Comparison of ENCODE assay signal across 8 cellular contexts in the genomic region with DNA sequence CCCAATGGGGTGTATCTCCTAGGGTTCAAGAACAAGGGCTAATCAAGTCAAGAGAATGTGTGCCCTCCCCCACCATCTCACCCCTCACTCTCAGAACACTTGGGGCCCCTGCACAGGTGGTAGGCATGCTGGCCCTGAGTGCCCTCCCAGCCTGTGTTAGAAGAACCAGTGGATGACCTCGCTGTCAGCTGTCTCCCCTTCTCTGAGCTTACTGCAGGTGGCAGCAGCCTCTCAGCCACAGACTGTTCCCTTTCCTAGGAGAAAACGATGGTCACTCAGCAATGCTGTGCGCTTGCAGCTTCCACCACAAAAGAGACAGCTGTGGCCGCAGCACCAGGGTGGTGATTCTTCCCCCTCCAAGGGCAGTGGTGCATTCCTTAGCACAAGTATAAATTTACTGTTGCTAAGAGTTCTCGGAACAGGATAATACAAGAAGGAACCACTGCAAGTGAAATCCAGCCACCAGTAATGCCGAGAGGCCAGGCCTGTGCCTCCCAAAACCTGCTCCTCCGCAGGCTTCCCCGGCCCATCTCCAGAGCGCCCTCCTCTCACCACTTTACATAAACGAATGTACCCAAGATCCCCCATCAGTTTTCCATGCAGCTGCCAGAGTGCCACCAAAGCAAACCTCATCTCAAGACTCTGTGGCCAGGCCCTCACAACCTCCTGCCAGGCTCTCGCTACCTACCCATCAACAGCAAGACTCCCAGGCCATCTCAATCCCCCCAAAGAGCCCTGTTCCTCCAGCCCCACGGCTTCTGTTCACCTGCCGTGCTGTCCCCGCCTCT. TPM values are rescaled to one million over a fixed set of nuclear protein-coding genes. Genes with fewer than 3 reads are reported as not detected.
A peak's percentile ranks its signal among the peaks of the same experiment; 100 is the strongest.
DNase-seq lines count a peak whose midpoint lies in the region; ATAC-seq and TF ChIP-seq lines count a peak whose summit lies in the region.

No MANE protein-coding gene starts in this region.

- peaks cover 5 to 15% (median 6%) of the 10 kb centered on the region in 4 donors for H3K4me1 Mint-ChIP-seq in CD4-positive, alpha-beta memory T cell
- peaks cover 7% of the 10 kb centered on the region for H3K4me1 Mint-ChIP-seq in activated CD8-positive, alpha-beta memory T cell treated with anti-CD3 and anti-CD28 coated beads, Interleukin-2, amount 10 ng/mL, durations not matched to agents 7 days and 5 days
- peaks cover 18% of the 10 kb centered on the region for H3K4me1 Mint-ChIP-seq in stimulated activated naive CD8-positive, alpha-beta T cell treated with anti-CD3 and anti-CD28 coated beads, Interleukin-15, amount 100 ng/mL, for 72 hours

- H3K27me3 ChIP-seq in CD4-positive, alpha-beta memory T cell (ENCODE audit: insufficient read depth, low read length), result peaks cover 7% of the 10 kb centered on the region
- H3K27me3 ChIP-seq in H7 (ENCODE audit: control insufficient read depth, insufficient read depth, low read length), result peaks cover 18% of the 10 kb centered on the region

- H3K4me3 Mint-ChIP-seq in CD4-positive, alpha-beta memory T cell, result peak overlapping the region; percentile 62 to 87 (median 70)
- no peak overlapping the region for H3K4me3 Mint-ChIP-seq in activated CD8-positive, alpha-beta memory T cell treated with anti-CD3 and anti-CD28 coated beads, Interleukin-2, amount 10 ng/mL, durations not matched to agents 7 days and 5 days
- H3K4me3 Mint-ChIP-seq in stimulated activated naive CD8-positive, alpha-beta T cell treated with anti-CD3 and anti-CD28 coated beads, Interleukin-15, amount 100 ng/mL, for 72 hours, result peak overlapping the region; percentile 66 to 72

- H3K4me3 ChIP-seq in CD4-positive, alpha-beta memory T cell (ENCODE audit: low read length in 2 of 2), result no peak overlapping the region
- H3K4me3 ChIP-seq in H7 (ENCODE audit: insufficient read depth, low read depth, low read length) (peak overlapping the region; percentile 24; the same call in 1 of the 2 replicates), mucosa of descending colon (no peak overlapping the region)

- CTCF ChIA-PET in CD4-positive, alpha-beta memory T cell (lab: Charles Lee; ENCODE audit: partially characterized antibody), result interaction anchor here (2.5 kb wide), 1 partner anchor 406 kb away, joined by 21 read pairs; no protein-coding TSS in a partner anchor
- CTCF ChIA-PET in activated CD8-positive, alpha-beta memory T cell treated with anti-CD3 and anti-CD28 coated beads, Interleukin-2, amount 10 ng/mL, durations not matched to agents 7 days and 5 days (lab: Charles Lee), result interaction anchor here (0.8 to 1.5 kb wide), 5 partner anchors 65 to 407 kb away, joined by 3 to 12 read pairs (median 5); no protein-coding TSS in a partner anchor

- peaks cover 14% of the 10 kb centered on the region for H3K4me1 ChIP-seq in CD4-positive, alpha-beta memory T cell (ENCODE audit: insufficient read depth, low read length)
- H3K4me1 ChIP-seq in mucosa of descending colon (ENCODE audit: low read depth), result peaks cover 32% of the 10 kb centered on the region

- POLR2A ChIA-PET in CD4-positive, alpha-beta memory T cell (lab: Charles Lee; ENCODE audit: partially characterized antibody), result interaction anchor here (0.9 kb wide), 1 partner anchor 405 kb away, joined by 3 read pairs; no protein-coding TSS in a partner anchor

- peak; percentile 23 for TF ChIP-seq CTCF in mucosa of descending colon (IDR thresholded peaks at IDR 0.05)

- H3K9me3 Mint-ChIP-seq in CD4-positive, alpha-beta memory T cell, result no peaks in the 10 kb centered on the region
- no peaks in the 10 kb centered on the region for H3K9me3 Mint-ChIP-seq in activated CD8-positive, alpha-beta memory T cell treated with anti-CD3 and anti-CD28 coated beads, Interleukin-2, amount 10 ng/mL, durations not matched to agents 7 days and 5 days (ENCODE audit: low read depth)
- no peaks in the 10 kb centered on the region for H3K9me3 Mint-ChIP-seq in stimulated activated naive CD8-positive, alpha-beta T cell treated with anti-CD3 and anti-CD28 coated beads, Interleukin-15, amount 100 ng/mL, for 72 hours

- H3K36me3 Mint-ChIP-seq in CD4-positive, alpha-beta memory T cell, result no peaks in the 10 kb centered on the region
- no peaks in the 10 kb centered on the region for H3K36me3 Mint-ChIP-seq in activated CD8-positive, alpha-beta memory T cell treated with anti-CD3 and anti-CD28 coated beads, Interleukin-2, amount 10 ng/mL, durations not matched to agents 7 days and 5 days

- H3K9me3 ChIP-seq in CD4-positive, alpha-beta memory T cell (ENCODE audit: control insufficient read depth in 1 of 2, low read length in 2 of 2), result no peaks in the 10 kb centered on the region
- H3K9me3 ChIP-seq in mucosa of descending colon, result no peaks in the 10 kb centered on the region

- no peak overlapping the region for H3K27ac ChIP-seq in CD4-positive, alpha-beta memory T cell (ENCODE audit: low read depth, low read length)

- intact Hi-C loops in CD4-positive, alpha-beta memory T cell (cut with micrococcal nuclease), result loop anchor here (5.0 to 10.0 kb wide), 2 partner anchors 109 to 336 kb away; a partner anchor contains a TSS
- intact Hi-C loops in mucosa of descending colon (cut with DNase I, micrococcal nuclease), result loop anchor here in 1 of 2 donors (10.0 kb wide), 1 partner anchor 396 kb away; no protein-coding TSS in a partner anchor

- H3K27me3 Mint-ChIP-seq in CD4-positive, alpha-beta memory T cell, result peaks cover 18 to 21% of the 10 kb centered on the region in 2 donors
- H3K27me3 Mint-ChIP-seq in activated CD8-positive, alpha-beta memory T cell treated with anti-CD3 and anti-CD28 coated beads, Interleukin-2, amount 10 ng/mL, durations not matched to agents 7 days and 5 days, result peaks cover 64% of the 10 kb centered on the region
- H3K27me3 Mint-ChIP-seq in stimulated activated naive CD8-positive, alpha-beta T cell treated with anti-CD3 and anti-CD28 coated beads, Interleukin-15, amount 100 ng/mL, for 72 hours, result peaks cover 69% of the 10 kb centered on the region

- H3K27ac Mint-ChIP-seq in CD4-positive, alpha-beta memory T cell, result peak overlapping the region in 1 of 7 donors; percentile 42
- no peak overlapping the region for H3K27ac Mint-ChIP-seq in activated CD8-positive, alpha-beta memory T cell treated with anti-CD3 and anti-CD28 coated beads, Interleukin-2, amount 10 ng/mL, durations not matched to agents 7 days and 5 days
- H3K27ac Mint-ChIP-seq in stimulated activated naive CD8-positive, alpha-beta T cell treated with anti-CD3 and anti-CD28 coated beads, Interleukin-15, amount 100 ng/mL, for 72 hours, result peak overlapping the region in 1 of 2 donors; percentile 66

- DNase-seq in CD4-positive, alpha-beta memory T cell, result peak in 4 of 5 donors; percentile 35 to 43 (median 40)
- DNase-seq in H7 (peak; percentile 87), NCI-H446 (lab: John Stamatoyannopoulos, UW) (peak; percentile 16 to 59), mucosa of descending colon (peak in 2 of 3 donors; percentile 69 to 74)
- DNase-seq in activated CD8-positive, alpha-beta memory T cell treated with anti-CD3 and anti-CD28 coated beads, Interleukin-2, amount 10 ng/mL, durations not matched to agents 7 days and 5 days, result peak; percentile 61
- peak; percentile 44 to 60 for DNase-seq in stimulated activated naive CD8-positive, alpha-beta T cell treated with anti-CD3 and anti-CD28 coated beads, Interleukin-15, amount 100 ng/mL, for 72 hours

- peak; percentile 77 for ATAC-seq in activated CD8-positive, alpha-beta memory T cell treated with anti-CD3 and anti-CD28 coated beads, Interleukin-2, amount 10 ng/mL, durations not matched to agents 7 days and 5 days
- peak; percentile 85 for ATAC-seq in esophagus mucosa
- peak; percentile 79 for ATAC-seq in mucosa of descending colon
- ATAC-seq in stimulated activated naive CD8-positive, alpha-beta T cell treated with anti-CD3 and anti-CD28 coated beads, Interleukin-15, amount 100 ng/mL, for 72 hours, result peak; percentile 84
- no peak for ATAC-seq in HG02623 (IDR thresholded peaks at IDR 0.05; ENCODE audit: unreplicated experiment)

- H3K36me3 ChIP-seq in CD4-positive, alpha-beta memory T cell (ENCODE audit: insufficient read depth, low read length), result no peaks in the 10 kb centered on the region
- H3K36me3 ChIP-seq in H7 (replicated peaks; ENCODE audit: control insufficient read depth, insufficient read depth, low read length) (no peaks in the 10 kb centered on the region), mucosa of descending colon (ENCODE audit: low read depth) (no peaks in the 10 kb centered on the region)

RNA-seq across cellular contexts. Expression of a gene that starts 0.9 kb away (rescaled TPM):
- not detected for total RNA-seq in CD4-positive, alpha-beta memory T cell
- 10 to 100 TPM in 1 of 2 donors, 1 to 10 TPM in 1; 1.3 to 10.8 TPM for polyA plus RNA-seq in CD4-positive, alpha-beta memory T cell
- total RNA-seq in H7 (2014; rRNA removed; shearing (Covaris generic)), result 0.17 and 0.78 TPM in 2 replicates
- 1 to 10 TPM in 1 of 2 experiments, under 1 TPM in 1; 0.64 to 3.9 TPM for total RNA-seq in activated CD8-positive, alpha-beta memory T cell treated with anti-CD3 and anti-CD28 coated beads, Interleukin-2, amount 10 ng/mL, durations not matched to agents 7 days and 5 days
- total RNA-seq in esophagus mucosa (2.2 TPM), mucosa of descending colon (100 to 1,000 TPM in 1 of 3 donors, 10 to 100 TPM in 1, 1 to 10 TPM in 1; 4.9 to 154 (median 10.9) TPM)

RNA-seq across cellular contexts. Expression of a gene that starts 59.9 kb away (rescaled TPM):
- total RNA-seq in CD4-positive, alpha-beta memory T cell, result 1 to 10 TPM in 1 of 2 experiments, under 1 TPM in 1; 0.61 to 1.1 TPM
- polyA plus RNA-seq in CD4-positive, alpha-beta memory T cell, result under 1 TPM; 0.17 to 0.33 TPM
- total RNA-seq in H7 (2014; rRNA removed; shearing (Covaris generic)), result 0.94 and 1.6 TPM in 2 replicates
- 1 to 10 TPM in 1 of 2 experiments, under 1 TPM in 1; 0.42 to 1.2 TPM for total RNA-seq in activated CD8-positive, alpha-beta memory T cell treated with anti-CD3 and anti-CD28 coated beads, Interleukin-2, amount 10 ng/mL, durations not matched to agents 7 days and 5 days
- total RNA-seq in esophagus mucosa (0.36 TPM), mucosa of descending colon (1 to 10 TPM in 1 of 3 donors, under 1 TPM in 2; 0.07 to 1.1 (median 0.35) TPM)
